Comparison of ENCODE assay signal across 1 cellular context in the genomic region with DNA sequence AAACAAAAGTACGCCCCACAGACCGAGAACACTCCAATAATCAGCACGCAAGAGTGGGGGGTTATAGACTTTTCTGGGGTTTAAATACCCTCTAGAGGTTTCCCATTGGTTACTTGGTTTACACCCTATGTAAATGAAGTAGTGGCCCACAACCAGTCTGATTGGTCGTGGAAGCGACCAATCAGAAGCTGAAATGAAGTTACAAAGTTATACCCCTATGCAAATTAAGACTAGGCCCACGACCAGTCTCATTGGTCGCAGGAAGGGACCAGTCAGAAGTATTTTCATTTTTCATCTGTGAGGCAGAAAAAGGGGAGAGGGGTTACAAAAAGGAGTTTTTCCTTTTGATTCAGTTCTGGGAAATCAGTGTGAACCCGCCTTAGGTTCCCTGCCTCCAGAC.
TF ChIP-seq lines count a peak whose summit lies in the region.

No MANE protein-coding gene starts in this region.

TF ChIP-seq in GM23338, 12 proteins besides CTCF, POLR2A, EP300 and RAD21 (continued from another document):
- TF ChIP-seq, protein P1, sequence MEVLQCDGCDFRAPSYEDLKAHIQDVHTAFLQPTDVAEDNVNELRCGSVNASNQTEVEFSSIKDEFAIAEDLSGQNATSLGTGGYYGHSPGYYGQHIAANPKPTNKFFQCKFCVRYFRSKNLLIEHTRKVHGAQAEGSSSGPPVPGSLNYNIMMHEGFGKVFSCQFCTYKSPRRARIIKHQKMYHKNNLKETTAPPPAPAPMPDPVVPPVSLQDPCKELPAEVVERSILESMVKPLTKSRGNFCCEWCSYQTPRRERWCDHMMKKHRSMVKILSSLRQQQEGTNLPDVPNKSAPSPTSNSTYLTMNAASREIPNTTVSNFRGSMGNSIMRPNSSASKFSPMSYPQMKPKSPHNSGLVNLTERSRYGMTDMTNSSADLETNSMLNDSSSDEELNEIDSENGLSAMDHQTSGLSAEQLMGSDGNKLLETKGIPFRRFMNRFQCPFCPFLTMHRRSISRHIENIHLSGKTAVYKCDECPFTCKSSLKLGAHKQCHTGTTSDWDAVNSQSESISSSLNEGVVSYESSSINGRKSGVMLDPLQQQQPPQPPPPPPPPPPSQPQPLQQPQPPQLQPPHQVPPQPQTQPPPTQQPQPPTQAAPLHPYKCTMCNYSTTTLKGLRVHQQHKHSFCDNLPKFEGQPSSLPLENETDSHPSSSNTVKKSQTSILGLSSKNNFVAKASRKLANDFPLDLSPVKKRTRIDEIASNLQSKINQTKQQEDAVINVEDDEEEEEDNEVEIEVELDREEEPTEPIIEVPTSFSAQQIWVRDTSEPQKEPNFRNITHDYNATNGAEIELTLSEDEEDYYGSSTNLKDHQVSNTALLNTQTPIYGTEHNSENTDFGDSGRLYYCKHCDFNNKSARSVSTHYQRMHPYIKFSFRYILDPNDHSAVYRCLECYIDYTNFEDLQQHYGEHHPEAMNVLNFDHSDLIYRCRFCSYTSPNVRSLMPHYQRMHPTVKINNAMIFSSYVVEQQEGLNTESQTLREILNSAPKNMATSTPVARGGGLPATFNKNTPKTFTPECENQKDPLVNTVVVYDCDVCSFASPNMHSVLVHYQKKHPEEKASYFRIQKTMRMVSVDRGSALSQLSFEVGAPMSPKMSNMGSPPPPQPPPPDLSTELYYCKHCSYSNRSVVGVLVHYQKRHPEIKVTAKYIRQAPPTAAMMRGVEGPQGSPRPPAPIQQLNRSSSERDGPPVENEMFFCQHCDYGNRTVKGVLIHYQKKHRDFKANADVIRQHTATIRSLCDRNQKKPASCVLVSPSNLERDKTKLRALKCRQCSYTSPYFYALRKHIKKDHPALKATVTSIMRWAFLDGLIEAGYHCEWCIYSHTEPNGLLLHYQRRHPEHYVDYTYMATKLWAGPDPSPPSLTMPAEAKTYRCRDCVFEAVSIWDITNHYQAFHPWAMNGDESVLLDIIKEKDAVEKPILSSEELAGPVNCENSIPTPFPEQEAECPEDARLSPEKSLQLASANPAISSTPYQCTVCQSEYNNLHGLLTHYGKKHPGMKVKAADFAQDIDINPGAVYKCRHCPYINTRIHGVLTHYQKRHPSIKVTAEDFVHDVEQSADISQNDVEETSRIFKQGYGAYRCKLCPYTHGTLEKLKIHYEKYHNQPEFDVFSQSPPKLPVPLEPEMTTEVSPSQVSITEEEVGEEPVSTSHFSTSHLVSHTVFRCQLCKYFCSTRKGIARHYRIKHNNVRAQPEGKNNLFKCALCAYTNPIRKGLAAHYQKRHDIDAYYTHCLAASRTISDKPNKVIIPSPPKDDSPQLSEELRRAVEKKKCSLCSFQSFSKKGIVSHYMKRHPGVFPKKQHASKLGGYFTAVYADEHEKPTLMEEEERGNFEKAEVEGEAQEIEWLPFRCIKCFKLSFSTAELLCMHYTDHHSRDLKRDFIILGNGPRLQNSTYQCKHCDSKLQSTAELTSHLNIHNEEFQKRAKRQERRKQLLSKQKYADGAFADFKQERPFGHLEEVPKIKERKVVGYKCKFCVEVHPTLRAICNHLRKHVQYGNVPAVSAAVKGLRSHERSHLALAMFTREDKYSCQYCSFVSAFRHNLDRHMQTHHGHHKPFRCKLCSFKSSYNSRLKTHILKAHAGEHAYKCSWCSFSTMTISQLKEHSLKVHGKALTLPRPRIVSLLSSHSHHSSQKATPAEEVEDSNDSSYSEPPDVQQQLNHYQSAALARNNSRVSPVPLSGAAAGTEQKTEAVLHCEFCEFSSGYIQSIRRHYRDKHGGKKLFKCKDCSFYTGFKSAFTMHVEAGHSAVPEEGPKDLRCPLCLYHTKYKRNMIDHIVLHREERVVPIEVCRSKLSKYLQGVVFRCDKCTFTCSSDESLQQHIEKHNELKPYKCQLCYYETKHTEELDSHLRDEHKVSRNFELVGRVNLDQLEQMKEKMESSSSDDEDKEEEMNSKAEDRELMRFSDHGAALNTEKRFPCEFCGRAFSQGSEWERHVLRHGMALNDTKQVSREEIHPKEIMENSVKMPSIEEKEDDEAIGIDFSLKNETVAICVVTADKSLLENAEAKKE (CRISPR knock-in tag; IDR thresholded peaks at IDR 0.05), result no peak
- TF ChIP-seq NANOG (IDR thresholded peaks at IDR 0.05; ENCODE audit: borderline replicate concordance), result no peak
- TF ChIP-seq ZNF331 (CRISPR knock-in tag; IDR thresholded peaks at IDR 0.05; ENCODE audit: low read depth), result no peak
- TF ChIP-seq CREB1 (CRISPR knock-in tag; IDR thresholded peaks at IDR 0.05; ENCODE audit: low read depth), result no peak
